In the genomic region with DNA sequence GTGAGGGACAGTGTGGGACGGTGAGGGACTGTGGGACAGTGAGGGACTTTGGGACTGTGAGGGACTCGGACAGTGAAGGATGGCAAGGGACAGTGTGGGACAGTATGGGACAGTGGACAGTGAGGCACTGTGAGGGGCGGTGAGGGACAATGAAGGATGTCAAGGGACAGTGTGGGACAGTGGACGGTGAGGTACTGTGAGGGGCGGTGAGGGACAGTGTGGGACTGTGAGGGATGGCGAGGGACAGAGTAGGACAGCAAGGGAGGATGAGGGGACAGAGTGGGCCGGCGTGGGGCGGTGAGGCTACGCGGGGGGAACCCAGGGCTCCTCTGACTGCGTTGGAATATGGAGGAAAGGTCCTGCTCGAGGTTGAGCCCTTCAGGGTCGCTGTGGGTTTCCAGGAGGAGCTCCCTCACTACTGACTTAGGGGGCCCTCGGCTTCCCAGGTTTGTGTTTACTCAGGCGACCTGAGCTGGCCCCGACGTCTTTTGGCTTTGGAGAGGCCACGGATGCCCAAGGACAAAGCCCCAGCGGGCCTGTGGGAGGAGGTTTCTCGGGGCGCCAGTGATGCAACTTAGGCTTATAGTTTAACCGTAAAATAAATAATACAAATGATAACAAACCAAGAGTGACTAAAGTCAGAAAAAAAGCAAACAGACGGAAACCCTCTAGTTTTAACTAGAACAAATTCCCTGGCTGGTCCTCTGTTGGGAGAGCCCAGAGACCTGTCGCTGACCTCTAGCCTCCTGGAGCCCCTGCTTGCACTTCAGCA, we compare ENCODE assay signal across 8 cellular contexts. TPM values are rescaled to one million over a fixed set of nuclear protein-coding genes. Genes with fewer than 3 reads are reported as not detected.
A peak's percentile ranks its signal among the peaks of the same experiment; 100 is the strongest.
DNase-seq lines count a peak whose midpoint lies in the region; ATAC-seq and TF ChIP-seq lines count a peak whose summit lies in the region.

No MANE protein-coding gene starts in this region.

- TF ChIP-seq CTCF in CD4-positive, alpha-beta T cell (IDR thresholded peaks at IDR 0.05), result no peak
- TF ChIP-seq CTCF in fibroblast of pulmonary artery (IDR thresholded peaks at IDR 0.05; ENCODE audit: low read length, missing control alignments) (no peak), osteoblast (IDR thresholded peaks at IDR 0.05; ENCODE audit: extremely low read depth, low read depth, low read length) (no peak)

- H4K20me1 ChIP-seq in osteoblast (ENCODE audit: insufficient read depth, low read length), result peaks cover 32% of the 10 kb centered on the region

- H3K4me1 ChIP-seq in SJSA1 (replicated peaks) (peaks cover 43% of the 10 kb centered on the region), osteoblast (ENCODE audit: insufficient read depth, low read length) (peaks cover 45% of the 10 kb centered on the region)

- no peak overlapping the region for H3K27ac ChIP-seq in CD4-positive, alpha-beta T cell (ENCODE audit: low read depth, low read length)
- H3K27ac ChIP-seq in SJSA1, result peak overlapping the region; percentile 67
- H3K27ac ChIP-seq in osteoblast (ENCODE audit: low read depth, low read length), result peak overlapping the region; percentile 98

- peaks cover 8% of the 10 kb centered on the region for H3K36me3 ChIP-seq in SJSA1
- no peaks in the 10 kb centered on the region for H3K36me3 ChIP-seq in osteoblast (ENCODE audit: insufficient read depth, low read length)

- no peak for DNase-seq in CD4-positive, alpha-beta T cell
- peak; percentile 79 for DNase-seq in SJSA1 (ENCODE audit: low read depth in 1 of 2, low spot score in 2 of 2)
- DNase-seq in fibroblast of pulmonary artery (ENCODE audit: low read depth), result peak; percentile 67
- peak; percentile 92 for DNase-seq in osteoblast (ENCODE audit: insufficient read length, low spot score, missing footprints)
- DNase-seq in HPDE6-E6E7 (ENCODE audit: extremely low spot score), result no peak
- DNase-seq in foreskin melanocyte, result no peak
- DNase-seq in islet precursor cell, result no peak

- no peak for ATAC-seq in CD4-positive, alpha-beta T cell (ENCODE audit: poor library complexity)
- no peak for ATAC-seq in HG03439 (IDR thresholded peaks at IDR 0.05; ENCODE audit: unreplicated experiment)

- POLR2A ChIA-PET in CD4-positive, alpha-beta T cell (lab: Charles Lee), result interaction anchor here (0.9 kb wide), 1 partner anchor 12 kb away, joined by 3 read pairs; no protein-coding TSS in a partner anchor

- H3K4me3 Mint-ChIP-seq in CD4-positive, alpha-beta T cell, result peak overlapping the region; percentile 83

- H3K4me3 ChIP-seq in SJSA1 (peak overlapping the region; percentile 95), fibroblast of pulmonary artery (replicated peaks; ENCODE audit: low read depth, low read length) (peak overlapping the region; percentile 60), osteoblast (ENCODE audit: insufficient read depth, low read length) (peak overlapping the region; percentile 81)

- no peaks in the 10 kb centered on the region for H3K9me3 Mint-ChIP-seq in CD4-positive, alpha-beta T cell

- H3K4me2 ChIP-seq in osteoblast (ENCODE audit: insufficient read depth, low read length), result peak overlapping the region; percentile 83

- no peak overlapping the region for H3K27ac Mint-ChIP-seq in CD4-positive, alpha-beta T cell

- CTCF ChIA-PET in CD4-positive, alpha-beta T cell (lab: Charles Lee), result no interaction called here

- H3K27me3 Mint-ChIP-seq in CD4-positive, alpha-beta T cell, result peaks cover 30% of the 10 kb centered on the region

- peaks cover 14% of the 10 kb centered on the region for H3K27me3 ChIP-seq in CD4-positive, alpha-beta T cell (ENCODE audit: control insufficient read depth, insufficient read depth, low read length)
- H3K27me3 ChIP-seq in SJSA1 (replicated peaks) (no peaks in the 10 kb centered on the region), osteoblast (ENCODE audit: insufficient read depth, low read length) (no peaks in the 10 kb centered on the region)

- intact Hi-C loops in CD4-positive, alpha-beta T cell (cut with DNase I, micrococcal nuclease), result loop anchor here in 1 of 2 experiments (1.0 to 2.0 kb wide), 2 partner anchors 66 to 291 kb away; a partner anchor contains a TSS

- no peaks in the 10 kb centered on the region for H3K9me3 ChIP-seq in CD4-positive, alpha-beta T cell (ENCODE audit: control insufficient read depth, low read length)
- H3K9me3 ChIP-seq in SJSA1 (replicated peaks) (0 out of 2 replicates have a peak, but pooled peaks cover 2% of the 10 kb centered on the region), osteoblast (ENCODE audit: low read depth, low read length) (no peaks in the 10 kb centered on the region)

- peaks cover 46% of the 10 kb centered on the region for H3K79me2 ChIP-seq in osteoblast (ENCODE audit: insufficient read depth, low read length)

- peak overlapping the region; percentile 87 for H2AFZ ChIP-seq in osteoblast (ENCODE audit: low read length)

- peaks cover 13% of the 10 kb centered on the region for H3K4me1 Mint-ChIP-seq in CD4-positive, alpha-beta T cell (ENCODE audit: low read depth)

- H3K36me3 Mint-ChIP-seq in CD4-positive, alpha-beta T cell (ENCODE audit: low read depth), result no peaks in the 10 kb centered on the region

RNA-seq across cellular contexts. Expression of a gene that starts 1.1 kb away (rescaled TPM):
- 1 to 10 TPM; 3.6 TPM for total RNA-seq in CD4-positive, alpha-beta T cell
- total RNA-seq in SJSA1 (2014; rRNA removed; shearing (Covaris generic)), result 18.4 and 21.7 TPM in 2 replicates
- 60.4 and 69.5 TPM in 2 replicates for total RNA-seq in osteoblast

Comparison
In these comparisons a context has a peak if more than half of its experiments do, and no peak if none do; other contexts are left out.
1. DNase-seq: peak in SJSA1 (2 of 2), fibroblast of pulmonary artery (single experiment) and osteoblast (single experiment); none in CD4-positive, alpha-beta T cell (0 of 10), HPDE6-E6E7 (single experiment), foreskin melanocyte (single experiment) and islet precursor cell (single experiment).
2. Peak in every context shown above with its lines, with median percentiles within 50 percentile points of each other: H3K4me3 ChIP-seq.